1 cellular context compared by ENCODE assay signal in genomic region chr11:69437876-69438205, GRCh38.
TF ChIP-seq lines count a peak whose summit lies in the region.

No MANE protein-coding gene starts in this region.

TF ChIP-seq in HCT116, 20 proteins besides CTCF, POLR2A, EP300 and RAD21:
- TF ChIP-seq ZBTB33 (IDR thresholded peaks at IDR 0.05; ENCODE audit: extremely low read depth, insufficient replicate concordance, low read length), result no peak
- no peak for TF ChIP-seq FOSL1 (IDR thresholded peaks at IDR 0.05; ENCODE audit: low read depth)
- TF ChIP-seq ZFX (IDR thresholded peaks at IDR 0.05), result no peak
- TF ChIP-seq EGR1 (IDR thresholded peaks at IDR 0.05; ENCODE audit: low read depth), result no peak
- no peak for TF ChIP-seq SP1 (IDR thresholded peaks at IDR 0.05; ENCODE audit: low read depth)
- TF ChIP-seq SIN3A (IDR thresholded peaks at IDR 0.05; ENCODE audit: low read depth), result no peak
- TF ChIP-seq REST (IDR thresholded peaks at IDR 0.05; ENCODE audit: low read depth), result no peak
- TF ChIP-seq TCF7L2 (IDR thresholded peaks at IDR 0.05; ENCODE audit: borderline replicate concordance, extremely low read depth, insufficient read depth, insufficient read length), result no peak
- TF ChIP-seq ATF3 (IDR thresholded peaks at IDR 0.05), result no peak
- no peak for TF ChIP-seq CEBPB (IDR thresholded peaks at IDR 0.05; ENCODE audit: low read depth)
- no peak for TF ChIP-seq JUND (IDR thresholded peaks at IDR 0.05)
- no peak for TF ChIP-seq CBX3 (IDR thresholded peaks at IDR 0.05; ENCODE audit: low read depth)
- TF ChIP-seq MAX (IDR thresholded peaks at IDR 0.05), result no peak
- no peak for TF ChIP-seq SRF (IDR thresholded peaks at IDR 0.05; ENCODE audit: low read depth)
- TF ChIP-seq POLR2AphosphoS5 (IDR thresholded peaks at IDR 0.05; ENCODE audit: low read depth, low read length), result no peak
- TF ChIP-seq EZH2phosphoT487 (IDR thresholded peaks at IDR 0.05; ENCODE audit: borderline replicate concordance), result no peak
- TF ChIP-seq ELF1 (IDR thresholded peaks at IDR 0.05; ENCODE audit: borderline replicate concordance, low read depth), result no peak
- no peak for TF ChIP-seq YY1 (IDR thresholded peaks at IDR 0.05; ENCODE audit: extremely low read depth, insufficient replicate concordance, low read depth, low read length)
- no peak for TF ChIP-seq ZNF274 (IDR thresholded peaks at IDR 0.05; ENCODE audit: low read depth, low read length)
